ENCODE assay signal across 8 cellular contexts in the genomic region with DNA sequence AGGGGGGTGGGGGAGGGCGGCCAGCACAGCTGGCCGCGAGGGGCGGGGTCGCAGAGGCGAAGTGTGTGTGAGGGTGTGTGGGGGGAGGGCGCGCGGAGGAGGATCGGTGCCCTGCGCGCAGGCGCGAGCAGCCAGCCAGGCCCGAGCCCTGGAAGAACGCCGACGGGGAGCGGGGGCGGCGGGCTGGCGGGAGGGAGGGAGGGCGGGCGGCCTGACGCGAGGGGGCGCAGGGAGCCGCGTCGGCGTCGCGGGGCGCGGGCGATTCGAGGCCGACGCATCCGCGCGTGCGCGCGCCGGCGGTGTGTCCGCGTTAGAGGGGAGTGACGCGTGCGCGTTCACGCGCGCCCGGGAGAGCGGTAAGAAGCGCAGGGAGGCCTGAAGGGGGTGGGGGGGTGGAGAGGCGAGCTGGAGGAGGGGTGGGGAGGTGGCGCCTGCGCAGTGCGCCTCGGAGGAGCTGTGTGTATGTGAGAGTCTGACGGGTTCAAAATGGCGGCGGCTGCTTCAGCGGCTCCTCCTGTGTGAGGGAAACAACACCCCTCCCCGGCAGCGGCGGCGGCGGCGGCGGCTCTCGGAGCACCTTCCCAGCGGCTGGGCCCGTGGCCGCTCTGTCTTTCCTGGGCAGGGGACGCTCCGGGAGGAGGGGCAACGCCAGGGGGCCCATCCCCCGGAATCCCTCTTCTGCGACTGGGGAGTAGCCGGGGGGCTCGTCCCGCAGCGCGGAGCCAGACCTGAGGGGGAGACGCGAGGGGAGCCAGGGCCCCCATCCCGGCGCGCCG. TPM values are rescaled to one million over a fixed set of nuclear protein-coding genes. Genes with fewer than 3 reads are reported as not detected.
A peak's percentile ranks its signal among the peaks of the same experiment; 100 is the strongest.
DNase-seq lines count a peak whose midpoint lies in the region; ATAC-seq, FAIRE-seq and TF ChIP-seq lines count a peak whose summit lies in the region.

A gene (plus strand): TSS at position 463 of the 776 bp plus-strand sequence. CDS start 2,054 bp downstream, outside the sequence.

- peaks cover 5 to 20% of the 10 kb centered on the region in 2 donors for H3K4me1 ChIP-seq in ascending aorta
- peaks cover 5% of the 10 kb centered on the region for H3K4me1 ChIP-seq in right cardiac atrium (ENCODE audit: control insufficient read depth, insufficient read depth, low read length)

- TF ChIP-seq CTCF in ascending aorta (IDR thresholded peaks at IDR 0.05), result no peak

- FAIRE-seq in urothelium cell line (lab: Jason Lieb, UNC), result peak; percentile 77

- H3K4me1 Mint-ChIP-seq in T-helper 2 cell treated with Interferon-gamma antibody and Interleukin-4, amounts not matched to agents 5 μg/mL and 100 μg/mL, for 36 hours (ENCODE audit: low read depth), result peaks cover 18% of the 10 kb centered on the region

- peak within 1 kb of the TSS; percentile 99 to 100 for H3K4me3 ChIP-seq in ascending aorta
- H3K4me3 ChIP-seq in right cardiac atrium (ENCODE audit: low read length), result peak within 1 kb of the TSS; percentile 96

- no peaks in the 10 kb centered on the region for H3K9me3 ChIP-seq in ascending aorta
- H3K9me3 ChIP-seq in right cardiac atrium (ENCODE audit: control insufficient read depth, low read length), result no peaks in the 10 kb centered on the region

- WGBS in right cardiac atrium, result under 1% methylated on average over 93 of the region's 95 CpGs

- intact Hi-C loops in ascending aorta (cut with DNase I), result loop anchor here (2.0 to 10.0 kb wide), 6 partner anchors 62 to 386 kb away; a partner anchor contains a TSS
- intact Hi-C loops in right cardiac atrium (cut with DNase I), result no loop called here

- H3K9me3 Mint-ChIP-seq in T-helper 2 cell treated with Interferon-gamma antibody and Interleukin-4, amounts not matched to agents 5 μg/mL and 100 μg/mL, for 36 hours, result no peaks in the 10 kb centered on the region

- ATAC-seq in GM18502 (IDR thresholded peaks at IDR 0.05; ENCODE audit: poor library complexity, unreplicated experiment), result peak; percentile 68
- peak; percentile 51 for ATAC-seq in HG02973 (IDR thresholded peaks at IDR 0.05; ENCODE audit: unreplicated experiment)
- peak; percentile 94 for ATAC-seq in right cardiac atrium

- peak within 1 kb of the TSS; percentile 98 for H3K27ac Mint-ChIP-seq in T-helper 2 cell treated with Interferon-gamma antibody and Interleukin-4, amounts not matched to agents 5 μg/mL and 100 μg/mL, for 36 hours

- H3K4me3 Mint-ChIP-seq in T-helper 2 cell treated with Interferon-gamma antibody and Interleukin-4, amounts not matched to agents 5 μg/mL and 100 μg/mL, for 36 hours, result peak within 1 kb of the TSS; percentile 99

- peak within 1 kb of the TSS; percentile 96 to 100 for H3K27ac ChIP-seq in ascending aorta
- H3K27ac ChIP-seq in right cardiac atrium (ENCODE audit: low read length), result peak within 1 kb of the TSS; percentile 100

- DNase-seq in NCI-H1930 (lab: John Stamatoyannopoulos, UW) (peak; percentile 96 to 99), ascending aorta (ENCODE audit: low spot score in 2 of 2) (peak; percentile 96 to 100), right cardiac atrium (peak; percentile 100), pulmonary artery endothelial cell (ENCODE audit: low read depth, low spot score) (peak; percentile 95), urothelium cell line (ENCODE audit: low spot score) (peak; percentile 100)
- DNase-seq in T-helper 2 cell treated with Interferon-gamma antibody and Interleukin-4, amounts not matched to agents 5 μg/mL and 100 μg/mL, for 36 hours (ENCODE audit: low spot score), result peak; percentile 96

- H3K36me3 Mint-ChIP-seq in T-helper 2 cell treated with Interferon-gamma antibody and Interleukin-4, amounts not matched to agents 5 μg/mL and 100 μg/mL, for 36 hours (ENCODE audit: low read depth), result peaks cover 26% of the 10 kb centered on the region

- peaks cover 7% of the 10 kb centered on the region for H3K27me3 Mint-ChIP-seq in T-helper 2 cell treated with Interferon-gamma antibody and Interleukin-4, amounts not matched to agents 5 μg/mL and 100 μg/mL, for 36 hours (ENCODE audit: low read depth)

- no peaks in the 10 kb centered on the region for H3K36me3 ChIP-seq in ascending aorta

- H3K27me3 ChIP-seq in ascending aorta (no peaks in the 10 kb centered on the region), right cardiac atrium (ENCODE audit: control insufficient read depth, insufficient read depth) (no peaks in the 10 kb centered on the region)

RNA-seq across cellular contexts. Expression of the gene that starts here (rescaled TPM):
- total RNA-seq in ascending aorta (129 TPM), right cardiac atrium (10 to 100 TPM; 42.5 to 49.8 (median 46.5) TPM), pulmonary artery endothelial cell (33.0 and 49.2 TPM in 2 replicates)
- 27.1 TPM for polyA plus RNA-seq in right cardiac atrium

Comparison
In these comparisons a context has a peak if more than half of its experiments do, and no peak if none do; other contexts are left out.
1. Peak in every context shown above with its lines: DNase-seq, ATAC-seq, H3K4me3 ChIP-seq and H3K27ac ChIP-seq.